ENCODE assay signal across 8 cellular contexts in genomic region chr11:112128483-112129121, GRCh38. TPM values are rescaled to one million over a fixed set of nuclear protein-coding genes. Genes with fewer than 3 reads are reported as not detected.
DNase-seq lines count a peak whose midpoint lies in the region; ATAC-seq and TF ChIP-seq lines count a peak whose summit lies in the region.

No MANE protein-coding gene starts in this region.

- H3K4me1 Mint-ChIP-seq in CD8-positive, alpha-beta T cell (ENCODE audit: low read depth), result no peaks in the 10 kb centered on the region

- H3K36me3 ChIP-seq in CD8-positive, alpha-beta T cell (ENCODE audit: insufficient read depth, low read length), result no peaks in the 10 kb centered on the region

- TF ChIP-seq CTCF in AG09309 (IDR thresholded peaks at IDR 0.05; ENCODE audit: control insufficient read depth, insufficient read depth, low read depth, low read length, missing control alignments), result no peak
- TF ChIP-seq CTCF in CD8-positive, alpha-beta T cell (IDR thresholded peaks at IDR 0.05), result no peak

- no peak overlapping the region for H3K27ac Mint-ChIP-seq in CD8-positive, alpha-beta T cell

- H3K9me3 ChIP-seq in CD8-positive, alpha-beta T cell (ENCODE audit: low read length), result no peaks in the 10 kb centered on the region

- intact Hi-C loops in CD8-positive, alpha-beta T cell (cut with DNase I, micrococcal nuclease), result no loop called here

- no peaks in the 10 kb centered on the region for H3K27me3 ChIP-seq in CD8-positive, alpha-beta T cell (ENCODE audit: insufficient read depth, low read length)

- ATAC-seq in HG03354 (IDR thresholded peaks at IDR 0.05; ENCODE audit: poor library complexity, severe bottlenecking, unreplicated experiment) (no peak), GM18858 (IDR thresholded peaks at IDR 0.05; ENCODE audit: unreplicated experiment) (no peak)
- no peak for ATAC-seq in CD8-positive, alpha-beta T cell

- no peak overlapping the region for H3K4me3 ChIP-seq in AG09309 (ENCODE audit: control insufficient read depth, low read depth, low read length)
- H3K4me3 ChIP-seq in CD8-positive, alpha-beta T cell (ENCODE audit: low read depth, low read length), result no peak overlapping the region

- H3K27me3 Mint-ChIP-seq in CD8-positive, alpha-beta T cell (ENCODE audit: low read depth), result no peaks in the 10 kb centered on the region

- H3K9me3 Mint-ChIP-seq in CD8-positive, alpha-beta T cell, result no peaks in the 10 kb centered on the region

- POLR2A ChIA-PET in CD8-positive, alpha-beta T cell (lab: Charles Lee), result no interaction called here

- no peak overlapping the region for H3K27ac ChIP-seq in CD8-positive, alpha-beta T cell (ENCODE audit: low read depth, low read length)

- peak; percentile 49 for DNase-seq in AG09309 (ENCODE audit: low read depth)
- peak; percentile 57 for DNase-seq in NCI-H1092 (lab: John Stamatoyannopoulos, UW)
- peak; percentile 66 for DNase-seq in amniotic stem cell (lab: John Stamatoyannopoulos, UW)
- DNase-seq in left kidney (ENCODE audit: low read depth, low spot score), result peak; percentile 59
- DNase-seq in CD8-positive, alpha-beta T cell, result no peak
- DNase-seq in islet precursor cell, result no peak

- H3K4me1 ChIP-seq in CD8-positive, alpha-beta T cell (ENCODE audit: insufficient read depth, low read length), result no peaks in the 10 kb centered on the region

- CTCF ChIA-PET in CD8-positive, alpha-beta T cell (lab: Charles Lee), result interaction anchor here (1.1 to 1.6 kb wide), 3 partner anchors 16 to 152 kb away, joined by 3 to 7 read pairs (median 3); no protein-coding TSS in a partner anchor

- H3K4me3 Mint-ChIP-seq in CD8-positive, alpha-beta T cell, result no peak overlapping the region

- H3K36me3 Mint-ChIP-seq in CD8-positive, alpha-beta T cell, result no peaks in the 10 kb centered on the region

RNA-seq across cellular contexts. Expression of gene IL18, which starts 35.3 kb away (rescaled TPM):
- total RNA-seq in CD8-positive, alpha-beta T cell, result not detected

RNA-seq across cellular contexts. Expression of gene TEX12, which starts 38.6 kb away (rescaled TPM):
- total RNA-seq in CD8-positive, alpha-beta T cell, result not detected

RNA-seq across cellular contexts. Expression of gene SDHD, which starts 41.9 kb away (rescaled TPM):
- total RNA-seq in CD8-positive, alpha-beta T cell, result 10 to 100 TPM; 31.2 to 32.3 TPM

RNA-seq across cellular contexts. Expression of gene TIMM8B, which starts 42.0 kb away (rescaled TPM):
- 10 to 100 TPM; 10.5 to 10.7 TPM for total RNA-seq in CD8-positive, alpha-beta T cell

RNA-seq across cellular contexts. Expression of gene BCO2, which starts 46.7 kb away (rescaled TPM):
- under 1 TPM; 0.42 to 0.46 TPM for total RNA-seq in CD8-positive, alpha-beta T cell

Comparison
In these comparisons a context has a peak if more than half of its experiments do, and no peak if none do; other contexts are left out.
1. DNase-seq: peak in AG09309 (single experiment), NCI-H1092 (single experiment), amniotic stem cell (single experiment) and left kidney (single experiment); none in CD8-positive, alpha-beta T cell (0 of 7) and islet precursor cell (single experiment).